In the genomic region with DNA sequence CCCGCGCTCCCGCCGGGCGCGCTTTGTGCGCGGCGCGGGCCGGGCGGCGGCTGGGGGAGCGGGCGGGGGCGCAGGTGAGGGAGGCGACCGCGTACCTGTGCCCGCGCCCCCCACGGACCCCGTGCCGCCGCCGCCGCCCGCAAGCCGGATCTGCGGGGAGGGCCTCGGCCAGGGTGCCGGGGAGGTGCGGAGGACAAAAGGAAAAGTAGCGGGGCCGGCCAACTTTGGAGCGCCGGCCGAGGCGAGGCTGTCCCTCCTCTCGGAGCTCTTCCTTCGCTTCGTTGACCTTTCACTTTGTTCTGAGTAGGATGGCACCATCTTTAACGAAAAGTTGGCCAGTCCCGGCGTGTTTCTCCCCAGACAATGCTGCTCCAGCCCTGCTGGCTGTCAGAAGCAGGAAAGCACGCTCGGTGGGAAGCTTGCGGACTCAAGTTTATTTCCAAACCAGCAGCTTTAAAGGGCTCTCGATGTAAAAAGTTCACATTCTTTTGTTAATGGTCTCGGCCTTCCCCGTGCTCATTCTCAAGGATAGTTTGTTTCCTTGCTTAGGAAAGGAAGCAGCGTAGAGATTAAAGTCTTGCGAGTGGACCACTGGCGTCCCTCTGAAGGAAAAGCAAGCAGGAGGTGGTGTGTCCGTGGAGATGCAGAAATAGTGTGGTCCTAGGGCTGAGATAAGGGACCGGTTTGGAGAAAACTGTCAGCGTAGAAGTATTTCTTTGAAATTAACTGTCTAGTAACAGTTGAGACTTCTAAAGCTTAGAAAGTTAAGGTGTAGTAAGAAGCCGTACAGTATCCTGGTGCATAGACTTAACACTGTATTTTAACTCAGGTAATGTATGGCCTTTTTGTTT, we compare ENCODE assay signal across 8 cellular contexts. TPM values are rescaled to one million over a fixed set of nuclear protein-coding genes. Genes with fewer than 3 reads are reported as not detected.
DNase-seq lines count a peak whose midpoint lies in the region; ATAC-seq and TF ChIP-seq lines count a peak whose summit lies in the region.

No MANE protein-coding gene starts in this region.

- H3K27ac ChIP-seq in 22Rv1: peak overlapping the region; percentile 100
- H3K27ac ChIP-seq in breast epithelium: peak overlapping the region; percentile 85 to 94

- intact Hi-C loops in breast epithelium (cut with DNase I; ENCODE audit: low total_unique reads): no loop called here

- peak; percentile 58 for DNase-seq in GM03348 (ENCODE audit: low spot score)
- DNase-seq in RKO (ENCODE audit: low spot score): peak; percentile 69
- no peak for DNase-seq in breast epithelium (ENCODE audit: low spot score in 2 of 2)
- DNase-seq in kidney glomerular epithelial cell (lab: John Stamatoyannopoulos, UW): peak; percentile 35
- DNase-seq in stimulated activated naive CD8-positive, alpha-beta T cell treated with anti-CD3 and anti-CD28 coated beads, Interleukin-15, Interleukin-2, amounts not matched to agents 100 U/mL and 50 U/mL, for 24 hours: peak; percentile 51
- DNase-seq in KG1 (lab: John Stamatoyannopoulos, UW): no peak

- H3K27me3 ChIP-seq in breast epithelium: no peaks in the 10 kb centered on the region

- peaks cover 8 to 24% of the 10 kb centered on the region in 2 donors for H3K4me1 ChIP-seq in breast epithelium

- H3K4me3 ChIP-seq in breast epithelium: peak overlapping the region; percentile 73 to 97 (median 80)

- no peaks in the 10 kb centered on the region for H3K9me3 ChIP-seq in breast epithelium

- TF ChIP-seq POLR2A in breast epithelium (IDR thresholded peaks at IDR 0.05): no peak

- no peak for TF ChIP-seq CTCF in 22Rv1 (IDR thresholded peaks at IDR 0.05)
- no peak for TF ChIP-seq CTCF in breast epithelium (IDR thresholded peaks at IDR 0.05)

- peak; percentile 10 for ATAC-seq in HG02798 (IDR thresholded peaks at IDR 0.05; ENCODE audit: poor library complexity, unreplicated experiment)
- ATAC-seq in stimulated activated naive CD8-positive, alpha-beta T cell treated with anti-CD3 and anti-CD28 coated beads, Interleukin-15, Interleukin-2, amounts not matched to agents 100 U/mL and 50 U/mL, for 24 hours: peak; percentile 12

- no peaks in the 10 kb centered on the region for H3K36me3 ChIP-seq in breast epithelium

RNA-seq across cellular contexts. Expression of gene EHMT1, which starts 0.7 kb away (rescaled TPM):
- 100 to 1,000 TPM in 1 of 3 donors, 10 to 100 TPM in 2; 63.7 to 113 (median 91.2) TPM for total RNA-seq in breast epithelium

RNA-seq across cellular contexts. Expression of gene ARRDC1, which starts 14.0 kb away (rescaled TPM):
- total RNA-seq in breast epithelium: 100 to 1,000 TPM in 1 of 3 donors, 10 to 100 TPM in 2; 23.8 to 122 (median 57.0) TPM

RNA-seq across cellular contexts. Expression of gene ZMYND19, which starts 29.2 kb away (rescaled TPM):
- total RNA-seq in breast epithelium: 10 to 100 TPM in 2 of 3 donors, 1 to 10 TPM in 1; 9.4 to 17.7 (median 16.5) TPM

RNA-seq across cellular contexts. Expression of gene DPH7, which starts 40.7 kb away (rescaled TPM):
- 10 to 100 TPM; 23.4 to 47.5 (median 45.1) TPM for total RNA-seq in breast epithelium

Comparison
In these comparisons a context has a peak if more than half of its experiments do, and no peak if none do; other contexts are left out.
1. DNase-seq: peak in GM03348 (single experiment), RKO (single experiment), kidney glomerular epithelial cell (single experiment) and stimulated activated naive CD8-positive, alpha-beta T cell treated with anti-CD3 and anti-CD28 coated beads, Interleukin-15, Interleukin-2, amounts not matched to agents 100 U/mL and 50 U/mL, for 24 hours (single experiment); none in breast epithelium (0 of 2) and KG1 (single experiment).